ENCODE assay signal across 12 cellular contexts in genomic region chr19:1125601-1126533, GRCh38. TPM values are rescaled to one million over a fixed set of nuclear protein-coding genes. Genes with fewer than 3 reads are reported as not detected.
DNase-seq lines count a peak whose midpoint lies in the region; ATAC-seq, FAIRE-seq and TF ChIP-seq lines count a peak whose summit lies in the region.
"Had no signal": no experiment of that assay in that cellular context is flagged by ENCODE, and none has a peak within 500 bp of the region (broad histone marks: within the 10 kb centered on the region; RNA-seq: fewer than 3 reads in every experiment).

No MANE protein-coding gene starts in this region.

- H3K27ac ChIP-seq in SJSA1 (peak overlapping the region; percentile 60), skeletal muscle tissue (ENCODE audit: low read depth, low read length) (peak overlapping the region; percentile 68)

- peak overlapping the region in 1 of 3 donors; percentile 16 for H3K9ac ChIP-seq in skeletal muscle tissue (ENCODE audit: low read depth in 1 of 3, low read length in 3 of 3)

- H3K4me1 Mint-ChIP-seq in dendritic cell treated with granulocyte-macrophage colony-stimulating factor and Interleukin-4, amounts not matched to agents 40 ng/mL and 50 ng/mL, for 4 days (ENCODE audit: low read depth), result peaks cover 78% of the 10 kb centered on the region
- H3K4me1 Mint-ChIP-seq in activated CD8-positive, alpha-beta T cell treated with anti-CD3 and anti-CD28 coated beads, Interleukin-2, amount 10 ng/mL, durations not matched to agents 7 days and 5 days (ENCODE audit: low read depth), result peaks cover 18% of the 10 kb centered on the region

- H3K4me3 ChIP-seq in SJSA1 (no peak overlapping the region), skeletal muscle tissue (ENCODE audit: low read length in 3 of 3) (no peak overlapping the region)

- H3K36me3 ChIP-seq in SJSA1 (peaks cover 78% of the 10 kb centered on the region), skeletal muscle tissue (ENCODE audit: control insufficient read depth in 3 of 3, insufficient read depth in 3 of 3, low read length in 3 of 3) (peaks cover 20 to 46% (median 32%) of the 10 kb centered on the region in 3 donors)

- no peak for TF ChIP-seq POLR2A in H54 (IDR thresholded peaks at IDR 0.05; ENCODE audit: low read depth, low read length)

- H3K27ac Mint-ChIP-seq in dendritic cell treated with granulocyte-macrophage colony-stimulating factor and Interleukin-4, amounts not matched to agents 40 ng/mL and 50 ng/mL, for 4 days, result peak overlapping the region; percentile 88
- no peak overlapping the region for H3K27ac Mint-ChIP-seq in activated CD8-positive, alpha-beta T cell treated with anti-CD3 and anti-CD28 coated beads, Interleukin-2, amount 10 ng/mL, durations not matched to agents 7 days and 5 days

- no peaks in the 10 kb centered on the region for H3K9me3 Mint-ChIP-seq in dendritic cell treated with granulocyte-macrophage colony-stimulating factor and Interleukin-4, amounts not matched to agents 40 ng/mL and 50 ng/mL, for 4 days
- H3K9me3 Mint-ChIP-seq in activated CD8-positive, alpha-beta T cell treated with anti-CD3 and anti-CD28 coated beads, Interleukin-2, amount 10 ng/mL, durations not matched to agents 7 days and 5 days (ENCODE audit: insufficient read depth), result no peaks in the 10 kb centered on the region
- H3K9me3 Mint-ChIP-seq: activated T-cell treated with anti-CD3 and anti-CD28 coated beads, Interleukin-2, amount 50 U/mL, for 4 hours had no signal

- ATAC-seq in GM21576 (IDR thresholded peaks at IDR 0.05; ENCODE audit: unreplicated experiment), result no peak
- no peak for ATAC-seq in activated CD8-positive, alpha-beta T cell treated with anti-CD3 and anti-CD28 coated beads, Interleukin-2, amount 10 ng/mL, durations not matched to agents 7 days and 5 days
- ATAC-seq: activated T-cell treated with anti-CD3 and anti-CD28 coated beads, Interleukin-2, amount 50 U/mL, for 4 hours; Panc1 had no signal

- H3K27me3 ChIP-seq in SJSA1 (replicated peaks) (no peaks in the 10 kb centered on the region), skeletal muscle tissue (ENCODE audit: control insufficient read depth in 3 of 3, insufficient read depth in 3 of 3, low read length in 3 of 3) (no peaks in the 10 kb centered on the region)

- H3K4me1 ChIP-seq in SJSA1 (replicated peaks), result peaks cover 24% of the 10 kb centered on the region
- peaks cover 10 to 34% (median 12%) of the 10 kb centered on the region in 3 donors for H3K4me1 ChIP-seq in skeletal muscle tissue (ENCODE audit: control insufficient read depth in 3 of 3, insufficient read depth in 3 of 3, low read length in 3 of 3)

- peak; percentile 89 for DNase-seq in H54 (ENCODE audit: insufficient read length, low spot score)
- peak in 1 of 2 experiments; percentile 33 for DNase-seq in SJSA1 (ENCODE audit: low read depth in 1 of 2, low spot score in 2 of 2)
- DNase-seq in AG08396 (ENCODE audit: low spot score), result no peak
- no peak for DNase-seq in activated CD8-positive, alpha-beta T cell treated with anti-CD3 and anti-CD28 coated beads, Interleukin-2, amount 10 ng/mL, durations not matched to agents 7 days and 5 days
- DNase-seq: activated T-cell treated with anti-CD3 and anti-CD28 coated beads, Interleukin-2, amount 50 U/mL, for 4 hours; Calu3; midbrain; NCI-H446 had no signal

- H3K4me3 Mint-ChIP-seq in dendritic cell treated with granulocyte-macrophage colony-stimulating factor and Interleukin-4, amounts not matched to agents 40 ng/mL and 50 ng/mL, for 4 days, result no peak overlapping the region
- no peak overlapping the region for H3K4me3 Mint-ChIP-seq in activated CD8-positive, alpha-beta T cell treated with anti-CD3 and anti-CD28 coated beads, Interleukin-2, amount 10 ng/mL, durations not matched to agents 7 days and 5 days
- H3K4me3 Mint-ChIP-seq: activated T-cell treated with anti-CD3 and anti-CD28 coated beads, Interleukin-2, amount 50 U/mL, for 4 hours had no signal

- CTCF ChIA-PET in activated CD8-positive, alpha-beta T cell treated with anti-CD3 and anti-CD28 coated beads, Interleukin-2, amount 10 ng/mL, durations not matched to agents 7 days and 5 days (lab: Charles Lee), result no interaction called here

- POLR2A ChIA-PET in activated CD8-positive, alpha-beta T cell treated with anti-CD3 and anti-CD28 coated beads, Interleukin-2, amount 10 ng/mL, durations not matched to agents 7 days and 5 days (lab: Charles Lee), result no interaction called here

- FAIRE-seq in H54 (lab: Jason Lieb, UNC), result no peak

- intact Hi-C loops in dendritic cell treated with granulocyte-macrophage colony-stimulating factor and Interleukin-4, amounts not matched to agents 40 ng/mL and 50 ng/mL, for 4 days (cut with micrococcal nuclease), result no loop called here

- peaks cover 94% of the 10 kb centered on the region for H3K36me3 Mint-ChIP-seq in dendritic cell treated with granulocyte-macrophage colony-stimulating factor and Interleukin-4, amounts not matched to agents 40 ng/mL and 50 ng/mL, for 4 days (ENCODE audit: low read depth)
- H3K36me3 Mint-ChIP-seq in activated CD8-positive, alpha-beta T cell treated with anti-CD3 and anti-CD28 coated beads, Interleukin-2, amount 10 ng/mL, durations not matched to agents 7 days and 5 days (ENCODE audit: low read depth), result peaks cover 33% of the 10 kb centered on the region

- no peaks in the 10 kb centered on the region for H3K9me3 ChIP-seq in SJSA1 (replicated peaks)
- no peaks in the 10 kb centered on the region for H3K9me3 ChIP-seq in skeletal muscle tissue (ENCODE audit: control insufficient read depth in 3 of 3, low read length in 3 of 3)

- H3K27me3 Mint-ChIP-seq in dendritic cell treated with granulocyte-macrophage colony-stimulating factor and Interleukin-4, amounts not matched to agents 40 ng/mL and 50 ng/mL, for 4 days, result no peaks in the 10 kb centered on the region
- H3K27me3 Mint-ChIP-seq in activated CD8-positive, alpha-beta T cell treated with anti-CD3 and anti-CD28 coated beads, Interleukin-2, amount 10 ng/mL, durations not matched to agents 7 days and 5 days (ENCODE audit: low read depth), result no peaks in the 10 kb centered on the region

RNA-seq across cellular contexts. Expression of gene GPX4, which starts 22.1 kb away (rescaled TPM):
- 387 and 449 TPM in 2 replicates for total RNA-seq in SJSA1 (2014; rRNA removed; shearing (Covaris generic))
- total RNA-seq in skeletal muscle tissue, result 139 TPM
- total RNA-seq in activated CD8-positive, alpha-beta T cell treated with anti-CD3 and anti-CD28 coated beads, Interleukin-2, amount 10 ng/mL, durations not matched to agents 7 days and 5 days, result 100 to 1,000 TPM; 174 to 177 TPM

RNA-seq across cellular contexts. Expression of gene POLR2E, which starts 30.7 kb away (rescaled TPM):
- 143 and 173 TPM in 2 replicates for total RNA-seq in SJSA1 (2014; rRNA removed; shearing (Covaris generic))
- 39.1 TPM for total RNA-seq in skeletal muscle tissue
- total RNA-seq in activated CD8-positive, alpha-beta T cell treated with anti-CD3 and anti-CD28 coated beads, Interleukin-2, amount 10 ng/mL, durations not matched to agents 7 days and 5 days, result 100 to 1,000 TPM; 176 to 177 TPM

RNA-seq across cellular contexts. Expression of gene SBNO2, which starts 48.2 kb away (rescaled TPM):
- 24.8 and 26.2 TPM in 2 replicates for total RNA-seq in SJSA1 (2014; rRNA removed; shearing (Covaris generic))
- 10.4 TPM for total RNA-seq in skeletal muscle tissue
- 10 to 100 TPM; 58.6 to 70.5 TPM for total RNA-seq in activated CD8-positive, alpha-beta T cell treated with anti-CD3 and anti-CD28 coated beads, Interleukin-2, amount 10 ng/mL, durations not matched to agents 7 days and 5 days

RNA-seq across cellular contexts. Expression of gene ARHGAP45, which starts 58.9 kb away (rescaled TPM):
- 0.03 TPM in 1 of 2 replicates, not detected in the other for total RNA-seq in SJSA1 (2014; rRNA removed; shearing (Covaris generic))
- total RNA-seq in skeletal muscle tissue, result 8.9 TPM
- 100 to 1,000 TPM; 433 to 445 TPM for total RNA-seq in activated CD8-positive, alpha-beta T cell treated with anti-CD3 and anti-CD28 coated beads, Interleukin-2, amount 10 ng/mL, durations not matched to agents 7 days and 5 days
